8 cellular contexts compared by ENCODE assay signal in the genomic region with DNA sequence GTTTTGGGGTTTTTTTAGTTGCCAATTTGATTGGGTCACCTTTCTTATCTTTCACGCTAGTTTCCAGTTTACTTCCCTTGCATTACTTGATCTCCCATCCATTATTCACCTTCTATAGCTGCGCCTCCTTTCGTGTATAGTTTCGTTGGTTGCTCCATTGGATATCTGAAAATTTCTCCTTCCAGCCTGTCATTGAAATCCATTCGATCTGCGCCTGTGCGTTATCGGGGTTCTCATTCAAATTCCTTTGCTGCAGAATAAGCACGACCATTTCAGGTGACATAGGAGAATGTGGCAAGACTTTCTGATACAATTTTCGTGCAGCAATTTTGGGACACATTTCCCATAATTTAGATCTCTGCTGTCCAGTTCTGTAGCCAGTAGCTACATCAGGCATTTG. TPM values are rescaled to one million over a fixed set of nuclear protein-coding genes. Genes with fewer than 3 reads are reported as not detected.
DNase-seq lines count a peak whose midpoint lies in the region; ATAC-seq and TF ChIP-seq lines count a peak whose summit lies in the region.

No MANE protein-coding gene starts in this region.

- H3K4me3 ChIP-seq in HUES64 (ENCODE audit: low read length): peak overlapping the region; percentile 90
- peak overlapping the region; percentile 74 to 95 (median 81) for H3K4me3 ChIP-seq in mammary epithelial cell (replicated peaks in 1 of 3; ENCODE audit: insufficient read depth in 1 of 3, low read depth in 2 of 3, low read length in 3 of 3)
- peak overlapping the region; percentile 81 to 85 for H3K4me3 ChIP-seq in mucosa of rectum (ENCODE audit: low read length in 2 of 2)

- peak overlapping the region; percentile 92 for H2AFZ ChIP-seq in mammary epithelial cell (ENCODE audit: low read depth, low read length)

- 22% methylated on average over 10 of the region's 10 CpGs for WGBS in HUES64
- WGBS in mammary epithelial cell (ENCODE audit: low coverage, missing lambda C conversion rate): 2% methylated on average over 10 of the region's 10 CpGs

- H3K4me2 ChIP-seq in mammary epithelial cell (ENCODE audit: insufficient read depth, low read depth, low read length): peak overlapping the region; percentile 83

- no peaks in the 10 kb centered on the region for H4K20me1 ChIP-seq in mammary epithelial cell (ENCODE audit: insufficient read depth, low read length)

- DNase-seq in Ammon's horn (ENCODE audit: low spot score): peak; percentile 11
- peak; percentile 17 for DNase-seq in mammary epithelial cell
- no peak for DNase-seq in NCI-H345 treated with DMSO at 0.1 percent for 48 hours (lab: John Stamatoyannopoulos, UW; ENCODE audit: unreplicated experiment)

- ATAC-seq in HG03520 (IDR thresholded peaks at IDR 0.05; ENCODE audit: unreplicated experiment) (no peak), HG02678 (IDR thresholded peaks at IDR 0.05; ENCODE audit: unreplicated experiment) (no peak), GM21576 (IDR thresholded peaks at IDR 0.05; ENCODE audit: unreplicated experiment) (no peak)

- peaks cover 13% of the 10 kb centered on the region; the same call in 1 of the 2 replicates for H3K4me1 ChIP-seq in HUES64 (ENCODE audit: insufficient read depth, low read length)
- H3K4me1 ChIP-seq in mammary epithelial cell (ENCODE audit: insufficient read depth, low read length): peaks cover 6% of the 10 kb centered on the region
- H3K4me1 ChIP-seq in mucosa of rectum (ENCODE audit: control insufficient read depth in 2 of 2, insufficient read depth in 2 of 2, low read length in 2 of 2): peaks cover 6 to 11% of the 10 kb centered on the region in 2 donors

- H3K9ac ChIP-seq in HUES64 (ENCODE audit: low read depth, low read length): peak overlapping the region; percentile 84
- H3K9ac ChIP-seq in mammary epithelial cell (ENCODE audit: insufficient read depth, low read length): peak overlapping the region; percentile 90
- peak overlapping the region; percentile 74 to 97 for H3K9ac ChIP-seq in mucosa of rectum (ENCODE audit: low read depth in 1 of 2, low read length in 2 of 2)

- H3K27me3 ChIP-seq in HUES64 (ENCODE audit: insufficient read depth, low read length): no peaks in the 10 kb centered on the region
- no peaks in the 10 kb centered on the region for H3K27me3 ChIP-seq in mammary epithelial cell (ENCODE audit: insufficient read depth, low read length)
- no peaks in the 10 kb centered on the region for H3K27me3 ChIP-seq in mucosa of rectum (ENCODE audit: control insufficient read depth in 2 of 2, insufficient read depth in 2 of 2, low read length in 2 of 2)

- dilution Hi-C loops in mammary epithelial cell (cut with HindIII; ENCODE audit: low sequenced_read_pairs): no loop called here

- CTCF ChIA-PET in mammary epithelial cell (lab: Charles Lee; ENCODE audit: low non-redundant PET): interaction anchor here (0.7 kb wide), 1 partner anchor 57 kb away, joined by 4 read pairs; no protein-coding TSS in a partner anchor

- H3K36me3 ChIP-seq in HUES64 (ENCODE audit: insufficient read depth, low read length) (peaks cover 17% of the 10 kb centered on the region), mammary epithelial cell (ENCODE audit: insufficient read depth, low read length) (peaks cover 4% of the 10 kb centered on the region), mucosa of rectum (ENCODE audit: control insufficient read depth in 2 of 2, insufficient read depth in 2 of 2, low read length in 2 of 2) (peaks cover 4 to 6% of the 10 kb centered on the region in 2 donors)

- H3K27ac ChIP-seq in HUES64 (ENCODE audit: low read depth, low read length) (no peak overlapping the region), mammary epithelial cell (ENCODE audit: insufficient read depth, low read depth, low read length) (peak overlapping the region; percentile 80), mucosa of rectum (ENCODE audit: low read depth in 2 of 2, low read length in 2 of 2) (peak overlapping the region; percentile 89 to 93)

- no peak for TF ChIP-seq CTCF in mammary epithelial cell (conservative IDR thresholded peaks at IDR 0.05 in 1 of 2, IDR thresholded peaks at IDR 0.05 in 1 of 2; ENCODE audit: extremely low read depth in 1 of 2, insufficient read depth in 1 of 2, low read depth in 1 of 2, low read length in 2 of 2)

- in situ Hi-C loops in mammary epithelial cell (cut with MboI; ENCODE audit: low sequenced_read_pairs in 2 of 2): loop anchor here in 1 of 2 donors (25.0 kb wide), 1 partner anchor 148 kb away; a partner anchor contains a TSS

- BruUV-seq in mammary epithelial cell (replicated peaks; lab: Mats Ljungman, UMichigan): TSS peak; percentile 50

- intact Hi-C loops in mammary epithelial cell (cut with micrococcal nuclease): loop anchor here (1.0 kb wide), 1 partner anchor 155 kb away; a partner anchor contains a TSS

- H3K9me3 ChIP-seq in HUES64 (ENCODE audit: insufficient read depth, low read depth, low read length) (no peaks in the 10 kb centered on the region), mammary epithelial cell (replicated peaks; ENCODE audit: insufficient read depth, low read length) (no peaks in the 10 kb centered on the region), mucosa of rectum (ENCODE audit: control insufficient read depth in 2 of 2, low read length in 2 of 2) (no peaks in the 10 kb centered on the region)

- peaks cover 70% of the 10 kb centered on the region for H3K79me2 ChIP-seq in mammary epithelial cell (ENCODE audit: insufficient read depth, low read length)

RNA-seq across cellular contexts. Expression of a gene that starts 0.8 kb away (rescaled TPM):
- 14.0 TPM for polyA plus RNA-seq in HUES64 (2013, experiment 1 of 2)
- polyA plus RNA-seq in HUES64 (2013, experiment 2 of 2): 17.9 TPM
- 10 to 100 TPM; 33.3 to 42.3 TPM for total RNA-seq in mammary epithelial cell
- polyA plus RNA-seq in mammary epithelial cell: 21.6 TPM
- 16.7 TPM for polyA minus RNA-seq in mammary epithelial cell

RNA-seq across cellular contexts. Expression of a gene that starts 0.9 kb away (rescaled TPM):
- 16.5 TPM for polyA plus RNA-seq in HUES64 (2013, experiment 1 of 2)
- 20.3 TPM for polyA plus RNA-seq in HUES64 (2013, experiment 2 of 2)
- total RNA-seq in mammary epithelial cell: 10 to 100 TPM; 23.3 to 24.0 TPM
- polyA plus RNA-seq in mammary epithelial cell: 10.8 TPM
- 2.7 TPM for polyA minus RNA-seq in mammary epithelial cell
